In the genomic region with DNA sequence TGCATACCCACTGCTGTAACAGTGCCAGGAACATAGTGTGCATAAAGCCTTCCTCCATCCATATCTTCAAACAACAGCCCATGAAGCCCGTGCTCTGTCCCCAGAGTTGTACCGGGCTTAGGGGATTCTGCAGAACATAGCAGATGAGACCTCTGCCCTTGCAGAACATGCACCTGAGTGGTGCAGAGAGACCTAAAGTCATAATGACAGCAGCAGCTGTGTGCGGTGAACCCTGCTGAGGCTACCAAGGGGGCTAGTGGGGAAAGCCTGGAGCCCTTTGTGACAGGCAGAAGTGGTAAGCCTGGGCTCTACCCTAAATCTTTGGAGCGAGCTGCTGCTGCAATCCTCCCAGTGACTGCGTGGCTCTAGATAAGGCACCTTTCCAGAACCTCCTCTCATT, we compare ENCODE assay signal across 24 cellular contexts.
"Had no signal": no experiment of that assay in that cellular context is flagged by ENCODE, and none has a peak within 500 bp of the region (broad histone marks: within the 10 kb centered on the region; RNA-seq: fewer than 3 reads in every experiment).

No MANE protein-coding gene starts in this region.

- H3K4me1 Mint-ChIP-seq: stimulated activated naive CD8-positive, alpha-beta T cell treated with anti-CD3 and anti-CD28 coated beads, Interleukin-15, amount 100 ng/mL, for 72 hours had no signal

- H3K36me3 Mint-ChIP-seq: naive thymus-derived CD4-positive, alpha-beta T cell; natural killer cell treated with Interleukin-12 subunit alpha and Interleukin-12 subunit beta and Interleukin-15 and Interleukin-18, amount 100 ng/mL, for 72 hours; type B pancreatic cell had no signal

- DNase-seq: heart right ventricle; islet precursor cell; left ventricle myocardium inferior; mesendoderm; midbrain; mucosa of descending colon; naive thymus-derived CD4-positive, alpha-beta T cell; ovary; right cardiac atrium; stimulated activated CD4-positive, alpha-beta T cell treated with anti-CD3 and anti-CD28 coated beads, Interleukin-12 subunit alpha, Interleukin-12 subunit beta, amount 100 ng/mL, for 4 hours; stimulated activated CD4-positive, alpha-beta T cell treated with anti-CD3 and anti-CD28 coated beads, Interleukin-15, amount 100 ng/mL, for 24 hours; stimulated activated CD4-positive, alpha-beta T cell treated with anti-CD3 and anti-CD28 coated beads, Interleukin-2, amount 100 ng/mL, for 24 hours; stimulated activated CD4-positive, alpha-beta T cell treated with anti-CD3 and anti-CD28 coated beads, Interleukin-4, amount 100 ng/mL, for 1 hour; stimulated activated naive CD4-positive, alpha-beta T cell treated with Interleukin-2 at 50 U/mL for 16 hours; stimulated activated naive CD8-positive, alpha-beta T cell treated with anti-CD3 and anti-CD28 coated beads, Interleukin-15, amount 100 ng/mL, for 72 hours; substantia nigra had no signal

- ATAC-seq: mucosa of descending colon; naive thymus-derived CD4-positive, alpha-beta T cell; natural killer cell treated with Interleukin-12 subunit alpha and Interleukin-12 subunit beta and Interleukin-15 and Interleukin-18, amount 100 ng/mL, for 72 hours; right cardiac atrium; sciatic nerve had no signal

- H3K36me3 ChIP-seq: heart right ventricle, left ventricle myocardium inferior, ovary, tibial nerve had no signal

- H3K27ac ChIP-seq: heart right ventricle, hepatocyte, left ventricle myocardium inferior, ovary, skin epidermis, tibial nerve had no signal

- H3K9me3 ChIP-seq: heart right ventricle, left ventricle myocardium inferior, mucosa of descending colon, ovary, tibial nerve had no signal

- H3K4me1 ChIP-seq: heart right ventricle, left ventricle myocardium inferior, tibial nerve had no signal

- H3K27ac Mint-ChIP-seq: naive thymus-derived CD4-positive, alpha-beta T cell; progenitor cell of endocrine pancreas; stimulated activated naive CD8-positive, alpha-beta T cell treated with anti-CD3 and anti-CD28 coated beads, Interleukin-15, amount 100 ng/mL, for 72 hours; type B pancreatic cell had no signal

- H3K27me3 ChIP-seq: hepatocyte, ovary, tibial nerve had no signal

- H3K4me3 ChIP-seq: heart right ventricle, hepatocyte, left ventricle myocardium inferior, lung, mucosa of descending colon, ovary, skin epidermis, tibial nerve had no signal

- H3K4me3 Mint-ChIP-seq: naive thymus-derived CD4-positive, alpha-beta T cell; natural killer cell treated with Interleukin-12 subunit alpha and Interleukin-12 subunit beta and Interleukin-15 and Interleukin-18, amount 100 ng/mL, for 72 hours; stimulated activated naive CD8-positive, alpha-beta T cell treated with anti-CD3 and anti-CD28 coated beads, Interleukin-15, amount 100 ng/mL, for 72 hours; type B pancreatic cell had no signal
